8 cellular contexts compared by ENCODE assay signal in the genomic region with DNA sequence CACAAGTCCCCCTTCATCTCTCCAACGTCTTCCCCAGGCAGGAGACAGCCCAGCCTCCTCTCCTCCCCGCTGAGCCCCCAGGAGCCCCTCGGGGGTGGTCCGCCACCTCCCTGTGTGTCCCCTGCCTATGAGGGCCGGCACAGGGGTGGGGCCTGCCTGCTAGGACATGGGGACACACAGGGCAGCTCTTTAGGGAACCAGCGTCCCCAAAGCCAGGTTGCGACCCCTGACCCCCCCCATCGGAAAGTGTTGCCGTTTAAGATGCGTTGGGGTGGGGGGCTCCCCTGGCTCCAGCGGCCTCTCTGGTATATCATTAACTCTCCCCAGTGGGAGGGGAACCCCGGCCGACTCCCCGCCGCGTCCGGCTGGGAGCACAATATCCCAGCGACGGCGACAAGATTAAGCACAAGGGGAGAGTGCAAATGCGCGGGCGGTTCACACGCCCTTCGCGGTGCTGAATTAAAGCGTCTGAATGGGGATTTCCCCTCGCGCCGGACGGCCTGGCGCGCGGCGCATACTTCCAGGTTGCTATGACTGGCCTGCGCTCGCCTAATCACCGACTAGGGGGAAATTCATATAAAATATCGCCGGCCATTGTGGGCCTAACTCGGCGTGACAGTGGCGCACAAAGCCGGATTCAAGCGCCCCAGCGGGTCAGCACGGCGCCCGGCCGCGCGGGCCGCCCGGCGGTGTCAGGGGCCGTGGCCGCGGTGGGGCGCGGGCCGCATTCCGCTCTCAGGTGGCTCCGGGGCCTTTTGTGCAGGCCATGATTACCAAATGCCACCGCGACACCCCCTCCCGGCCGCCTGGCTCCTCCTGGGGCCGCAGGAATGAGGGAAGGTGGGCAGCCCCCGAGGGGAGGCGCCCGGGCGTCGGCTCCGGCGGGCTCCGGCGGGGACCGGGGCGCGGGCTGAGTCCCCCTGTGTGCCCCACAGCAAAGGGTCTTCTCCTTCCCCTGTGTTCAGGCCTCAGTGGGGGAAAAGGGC.
A peak's percentile ranks its signal among the peaks of the same experiment; 100 is the strongest.
DNase-seq lines count a peak whose midpoint lies in the region; ATAC-seq lines count a peak whose summit lies in the region.

No MANE protein-coding gene starts in this region.

- peaks cover 54% of the 10 kb centered on the region for H3K27me3 ChIP-seq in iPS-18a (ENCODE audit: control insufficient read depth, insufficient read depth, low read length)

- peak; percentile 90 for ATAC-seq in GM19023 (IDR thresholded peaks at IDR 0.05; ENCODE audit: unreplicated experiment)
- ATAC-seq in HG02852 (IDR thresholded peaks at IDR 0.05; ENCODE audit: unreplicated experiment): peak; percentile 84

- H3K4me3 ChIP-seq in iPS-18a (ENCODE audit: low read length): peak overlapping the region; percentile 53

- peaks cover 11% of the 10 kb centered on the region for H3K4me1 ChIP-seq in iPS-18a (ENCODE audit: control insufficient read depth, low read depth, low read length)

- no peak overlapping the region for H3K27ac ChIP-seq in iPS-18a (ENCODE audit: low read length)

- H3K9ac ChIP-seq in iPS-18a (ENCODE audit: low read length): peak overlapping the region; percentile 35

- no peaks in the 10 kb centered on the region for H3K36me3 ChIP-seq in iPS-18a (ENCODE audit: control insufficient read depth, low read depth, low read length)

- peak in 2 of 3 experiments; percentile 21 to 27 for DNase-seq in activated CD8-positive, alpha-beta memory T cell treated with anti-CD3 and anti-CD28 coated beads for 48 hours (ENCODE audit: low read depth in 2 of 3, low spot score in 2 of 3)
- DNase-seq in stimulated activated CD4-positive, alpha-beta T cell treated with anti-CD3 and anti-CD28 coated beads, Interleukin-2, amount 100 ng/mL, for 48 hours: peak; percentile 28 to 39
- DNase-seq in amygdala (lab: John Stamatoyannopoulos, UW): no peak
- DNase-seq in NCI-H2107 (lab: John Stamatoyannopoulos, UW): no peak
- DNase-seq in DMS114 treated with DMSO at 0.1 percent for 48 hours (lab: John Stamatoyannopoulos, UW; ENCODE audit: unreplicated experiment): no peak

- H3K9me3 ChIP-seq in iPS-18a (ENCODE audit: control insufficient read depth, low read depth, low read length): peaks cover 5% of the 10 kb centered on the region

Comparison
In these comparisons a context has a peak if more than half of its experiments do, and no peak if none do; other contexts are left out.
1. DNase-seq: peak in activated CD8-positive, alpha-beta memory T cell treated with anti-CD3 and anti-CD28 coated beads for 48 hours (2 of 3) and stimulated activated CD4-positive, alpha-beta T cell treated with anti-CD3 and anti-CD28 coated beads, Interleukin-2, amount 100 ng/mL, for 48 hours (2 of 2); none in amygdala (0 of 56), NCI-H2107 (single experiment) and DMS114 treated with DMSO at 0.1 percent for 48 hours (single experiment).